8 cellular contexts compared by ENCODE assay signal in the genomic region with DNA sequence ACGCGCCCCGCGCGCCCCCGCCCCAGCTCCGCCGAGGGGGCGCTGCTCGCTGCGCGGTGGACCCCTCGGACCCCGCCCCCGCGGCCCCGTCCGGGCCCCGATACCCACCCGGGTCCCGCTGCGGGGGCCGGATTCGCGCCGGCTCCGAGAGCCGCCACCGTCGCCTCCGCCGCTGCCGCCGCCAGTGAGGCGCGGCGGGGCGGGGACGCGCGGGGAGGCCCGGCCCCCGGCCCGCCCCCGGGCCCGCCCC. TPM values are rescaled to one million over a fixed set of nuclear protein-coding genes. Genes with fewer than 3 reads are reported as not detected.
A peak's percentile ranks its signal among the peaks of the same experiment; 100 is the strongest.
DNase-seq lines count a peak whose midpoint lies in the region; ATAC-seq, FAIRE-seq and TF ChIP-seq lines count a peak whose summit lies in the region.

A gene with protein sequence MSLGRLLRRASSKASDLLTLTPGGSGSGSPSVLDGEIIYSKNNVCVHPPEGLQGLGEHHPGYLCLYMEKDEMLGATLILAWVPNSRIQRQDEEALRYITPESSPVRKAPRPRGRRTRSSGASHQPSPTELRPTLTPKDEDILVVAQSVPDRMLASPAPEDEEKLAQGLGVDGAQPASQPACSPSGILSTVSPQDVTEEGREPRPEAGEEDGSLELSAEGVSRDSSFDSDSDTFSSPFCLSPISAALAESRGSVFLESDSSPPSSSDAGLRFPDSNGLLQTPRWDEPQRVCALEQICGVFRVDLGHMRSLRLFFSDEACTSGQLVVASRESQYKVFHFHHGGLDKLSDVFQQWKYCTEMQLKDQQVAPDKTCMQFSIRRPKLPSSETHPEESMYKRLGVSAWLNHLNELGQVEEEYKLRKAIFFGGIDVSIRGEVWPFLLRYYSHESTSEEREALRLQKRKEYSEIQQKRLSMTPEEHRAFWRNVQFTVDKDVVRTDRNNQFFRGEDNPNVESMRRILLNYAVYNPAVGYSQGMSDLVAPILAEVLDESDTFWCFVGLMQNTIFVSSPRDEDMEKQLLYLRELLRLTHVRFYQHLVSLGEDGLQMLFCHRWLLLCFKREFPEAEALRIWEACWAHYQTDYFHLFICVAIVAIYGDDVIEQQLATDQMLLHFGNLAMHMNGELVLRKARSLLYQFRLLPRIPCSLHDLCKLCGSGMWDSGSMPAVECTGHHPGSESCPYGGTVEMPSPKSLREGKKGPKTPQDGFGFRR (minus strand): TSS at position 186 of the 250 bp plus-strand sequence. CDS start 22,325 bp downstream, outside the sequence.

- peaks cover 1% of the 10 kb centered on the region for H3K27me3 Mint-ChIP-seq in HFFc6 (ENCODE audit: insufficient read depth)
- peaks cover 32% of the 10 kb centered on the region for H3K27me3 Mint-ChIP-seq in activated CD4-positive, alpha-beta memory T cell treated with anti-CD3 and anti-CD28 coated beads, Interleukin-2, amount 10 ng/mL, durations not matched to agents 7 days and 5 days

- ATAC-seq in heart right ventricle, result no peak
- ATAC-seq in HG02970 (IDR thresholded peaks at IDR 0.05; ENCODE audit: low FRiP score, unreplicated experiment), result no peak
- no peak for ATAC-seq in HG02870 (IDR thresholded peaks at IDR 0.05; ENCODE audit: unreplicated experiment)

- no peaks in the 10 kb centered on the region for H3K36me3 Mint-ChIP-seq in HFFc6 (ENCODE audit: low read depth)
- H3K36me3 Mint-ChIP-seq in activated CD4-positive, alpha-beta memory T cell treated with anti-CD3 and anti-CD28 coated beads, Interleukin-2, amount 10 ng/mL, durations not matched to agents 7 days and 5 days (ENCODE audit: low read depth), result no peaks in the 10 kb centered on the region

- peak within 1 kb of the TSS; percentile 79 to 96 (median 92) for H3K27ac ChIP-seq in heart right ventricle

- H3K4me1 ChIP-seq in heart right ventricle, result peaks cover 2 to 28% (median 12%) of the 10 kb centered on the region in 9 donors

- H3K4me3 ChIP-seq in heart right ventricle (peak within 1 kb of the TSS; percentile 74 to 100 (median 88)), retinal pigment epithelial cell (ENCODE audit: low read length) (peak within 1 kb of the TSS; percentile 82)

- intact Hi-C loops in heart right ventricle (cut with DNase I), result loop anchor here in 2 of 10 donors (2.0 to 5.0 kb wide), 2 partner anchors 27 to 37 kb away; no protein-coding TSS in a partner anchor

- POLR2A ChIA-PET in activated CD4-positive, alpha-beta memory T cell treated with anti-CD3 and anti-CD28 coated beads, Interleukin-2, amount 10 ng/mL, durations not matched to agents 7 days and 5 days (lab: Charles Lee), result no interaction called here

- peak within 1 kb of the TSS; percentile 97 for H3K4me3 Mint-ChIP-seq in HFFc6
- H3K4me3 Mint-ChIP-seq in activated CD4-positive, alpha-beta memory T cell treated with anti-CD3 and anti-CD28 coated beads, Interleukin-2, amount 10 ng/mL, durations not matched to agents 7 days and 5 days, result peak within 1 kb of the TSS; percentile 70

- H3K27ac Mint-ChIP-seq in HFFc6, result peak within 1 kb of the TSS; percentile 94
- no peak within 1 kb of the TSS for H3K27ac Mint-ChIP-seq in activated CD4-positive, alpha-beta memory T cell treated with anti-CD3 and anti-CD28 coated beads, Interleukin-2, amount 10 ng/mL, durations not matched to agents 7 days and 5 days

- H3K4me1 Mint-ChIP-seq in HFFc6 (ENCODE audit: low read depth), result peaks cover 21% of the 10 kb centered on the region
- peaks cover 14% of the 10 kb centered on the region for H3K4me1 Mint-ChIP-seq in activated CD4-positive, alpha-beta memory T cell treated with anti-CD3 and anti-CD28 coated beads, Interleukin-2, amount 10 ng/mL, durations not matched to agents 7 days and 5 days

- peaks cover 0 to 5% (median 0%) of the 10 kb centered on the region in 9 donors for H3K36me3 ChIP-seq in heart right ventricle

- CTCF ChIA-PET in activated CD4-positive, alpha-beta memory T cell treated with anti-CD3 and anti-CD28 coated beads, Interleukin-2, amount 10 ng/mL, durations not matched to agents 7 days and 5 days (lab: Charles Lee), result no interaction called here

- DNase-seq in HFFc6 (no peak), heart right ventricle (no peak), retinal pigment epithelial cell (ENCODE audit: low read depth) (no peak), H54 (ENCODE audit: insufficient read length, low spot score) (no peak)
- DNase-seq in activated CD4-positive, alpha-beta memory T cell treated with anti-CD3 and anti-CD28 coated beads, Interleukin-2, amount 10 ng/mL, durations not matched to agents 7 days and 5 days, result no peak
- no peak for DNase-seq in stimulated activated CD4-positive, alpha-beta T cell treated with anti-CD3 and anti-CD28 coated beads, Interleukin-12 subunit alpha, Interleukin-12 subunit beta, amount 100 ng/mL, for 4 hours

- FAIRE-seq in H54 (lab: Jason Lieb, UNC), result no peak

- H3K9me3 ChIP-seq in heart right ventricle, result no peaks in the 10 kb centered on the region

- 2 to 3% methylated on average over 13 to 45 of the region's 46 CpGs for WGBS in heart right ventricle, 2 donors

- peaks cover 0 to 31% (median 0%) of the 10 kb centered on the region in 7 donors for H3K27me3 ChIP-seq in heart right ventricle

- TF ChIP-seq POLR2A in H54 (IDR thresholded peaks at IDR 0.05; ENCODE audit: low read depth, low read length), result no peak

- H3K9me3 Mint-ChIP-seq in HFFc6, result no peaks in the 10 kb centered on the region
- no peaks in the 10 kb centered on the region for H3K9me3 Mint-ChIP-seq in activated CD4-positive, alpha-beta memory T cell treated with anti-CD3 and anti-CD28 coated beads, Interleukin-2, amount 10 ng/mL, durations not matched to agents 7 days and 5 days

- TF ChIP-seq CTCF in HFFc6 (IDR thresholded peaks at IDR 0.05) (no peak), heart right ventricle (IDR thresholded peaks at IDR 0.05) (no peak), retinal pigment epithelial cell (conservative IDR thresholded peaks at IDR 0.05; ENCODE audit: low read depth, low read length) (no peak)

RNA-seq across cellular contexts. Expression of the gene that starts here (rescaled TPM):
- 10 to 100 TPM; 15.1 to 25.5 (median 17.9) TPM for total RNA-seq in HFFc6 (2021; fragmentation: NEBNext Ultra II Directional; extraction: Animal tissue kit (Norgen Biotek cat#: 25700))
- total RNA-seq in activated CD4-positive, alpha-beta memory T cell treated with anti-CD3 and anti-CD28 coated beads, Interleukin-2, amount 10 ng/mL, durations not matched to agents 7 days and 5 days, result under 1 TPM; 0.63 TPM
- total RNA-seq in heart right ventricle, result 10 to 100 TPM; 13.5 to 23.3 (median 17.7) TPM
- polyA plus RNA-seq in heart right ventricle, result 1 to 10 TPM; 4.8 to 5.7 TPM

Comparison
In these comparisons a context has a peak if more than half of its experiments do, and no peak if none do; other contexts are left out.
1. RNA of the gene that starts here (total RNA-seq): 13.5 to 23.3 TPM in heart right ventricle and 15.1 to 25.5 TPM in HFFc6; 0.63 TPM in activated CD4-positive, alpha-beta memory T cell treated with anti-CD3 and anti-CD28 coated beads, Interleukin-2, amount 10 ng/mL, durations not matched to agents 7 days and 5 days; every median in the first group is over 4 times any median in the second.